In the genomic region with DNA sequence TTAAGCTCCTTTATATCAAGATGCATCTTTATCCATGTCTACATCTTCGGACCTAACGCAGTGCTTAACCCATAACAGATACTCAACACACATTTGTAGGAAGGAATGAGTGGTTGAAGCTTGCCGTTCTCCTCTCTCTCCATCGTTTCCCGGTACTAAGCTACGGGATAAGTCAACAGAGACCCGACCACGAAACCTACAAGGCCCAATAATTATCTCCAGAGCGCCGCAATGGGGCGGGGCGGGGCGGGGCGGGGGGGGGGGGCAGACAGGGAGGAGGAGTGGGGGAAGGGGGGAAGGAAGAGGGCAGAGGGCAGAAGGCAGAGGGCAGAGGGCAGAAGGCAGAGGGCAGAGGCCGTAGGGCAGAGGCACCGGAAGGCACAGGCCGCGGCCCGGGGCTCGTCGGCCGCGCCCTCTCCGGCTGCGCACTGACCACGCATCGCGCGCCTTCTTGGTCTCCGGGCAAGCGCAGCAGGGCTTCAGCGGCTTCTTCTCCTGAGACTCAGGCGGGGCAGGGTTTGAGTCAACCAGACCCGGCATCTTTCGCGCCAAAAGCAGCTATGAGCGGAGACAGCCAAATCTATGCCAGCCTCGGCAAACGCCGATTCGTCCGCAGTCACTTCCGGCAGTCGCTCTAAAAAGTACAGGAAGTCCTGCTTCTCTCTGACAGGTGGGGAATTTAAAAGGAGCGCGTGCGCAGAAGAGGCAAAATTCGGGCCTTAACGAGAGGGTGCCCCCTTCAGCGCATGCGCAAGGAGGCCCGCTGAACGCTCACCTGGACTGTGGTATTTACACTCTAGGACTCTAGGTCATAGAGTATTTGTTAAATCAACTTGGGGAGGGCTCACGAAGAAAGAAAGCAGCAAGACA, we compare ENCODE assay signal across 8 cellular contexts. TPM values are rescaled to one million over a fixed set of nuclear protein-coding genes. Genes with fewer than 3 reads are reported as not detected.
A peak's percentile ranks its signal among the peaks of the same experiment; 100 is the strongest.
DNase-seq lines count a peak whose midpoint lies in the region; ATAC-seq and TF ChIP-seq lines count a peak whose summit lies in the region.

A gene with protein sequence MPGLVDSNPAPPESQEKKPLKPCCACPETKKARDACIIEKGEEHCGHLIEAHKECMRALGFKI (minus strand): TSS at position 636 of the 870 bp plus-strand sequence. CDS start 96 bp downstream, at position 540.

- peak within 1 kb of the TSS; percentile 80 for H3K27ac ChIP-seq in temporal lobe (ENCODE audit: low read depth, low read length)

- ATAC-seq in HG02588 (IDR thresholded peaks at IDR 0.05; ENCODE audit: unreplicated experiment), result peak; percentile 88
- peak; percentile 72 for ATAC-seq in SK-N-SH treated with all-trans-retinoic acid at 6 μM for 48 hours

- no peaks in the 10 kb centered on the region for H3K9me3 Mint-ChIP-seq in activated naive CD4-positive, alpha-beta T cell treated with anti-CD3 and anti-CD28 coated beads, Interleukin-2, amount 50 U/mL, for 24 hours

- peak within 1 kb of the TSS; percentile 94 for H3K4me3 Mint-ChIP-seq in activated naive CD4-positive, alpha-beta T cell treated with anti-CD3 and anti-CD28 coated beads, Interleukin-2, amount 50 U/mL, for 24 hours

- peaks cover 6% of the 10 kb centered on the region for H3K36me3 Mint-ChIP-seq in activated naive CD4-positive, alpha-beta T cell treated with anti-CD3 and anti-CD28 coated beads, Interleukin-2, amount 50 U/mL, for 24 hours

- peak; percentile 89 for DNase-seq in GM04504 (ENCODE audit: low read depth)
- peak; percentile 98 for DNase-seq in NCI-H1092 (lab: John Stamatoyannopoulos, UW)
- DNase-seq in glomerular endothelial cell (ENCODE audit: extremely low read depth, low read depth, low spot score), result peak; percentile 75
- peak; percentile 85 for DNase-seq in occipital lobe (lab: John Stamatoyannopoulos, UW)

- H3K27ac Mint-ChIP-seq in activated naive CD4-positive, alpha-beta T cell treated with anti-CD3 and anti-CD28 coated beads, Interleukin-2, amount 50 U/mL, for 24 hours, result peak within 1 kb of the TSS; percentile 98

- H3K4me1 Mint-ChIP-seq in activated naive CD4-positive, alpha-beta T cell treated with anti-CD3 and anti-CD28 coated beads, Interleukin-2, amount 50 U/mL, for 24 hours, result peaks cover 41% of the 10 kb centered on the region

- H3K27me3 Mint-ChIP-seq in activated naive CD4-positive, alpha-beta T cell treated with anti-CD3 and anti-CD28 coated beads, Interleukin-2, amount 50 U/mL, for 24 hours, result no peaks in the 10 kb centered on the region

TF ChIP-seq in SK-N-SH treated with all-trans-retinoic acid at 6 μM for 48 hours, 23 proteins besides CTCF, POLR2A, EP300 and RAD21:
- no peak for TF ChIP-seq ESRRG (CRISPR knock-in tag; IDR thresholded peaks at IDR 0.05)
- TF ChIP-seq, protein P1, sequence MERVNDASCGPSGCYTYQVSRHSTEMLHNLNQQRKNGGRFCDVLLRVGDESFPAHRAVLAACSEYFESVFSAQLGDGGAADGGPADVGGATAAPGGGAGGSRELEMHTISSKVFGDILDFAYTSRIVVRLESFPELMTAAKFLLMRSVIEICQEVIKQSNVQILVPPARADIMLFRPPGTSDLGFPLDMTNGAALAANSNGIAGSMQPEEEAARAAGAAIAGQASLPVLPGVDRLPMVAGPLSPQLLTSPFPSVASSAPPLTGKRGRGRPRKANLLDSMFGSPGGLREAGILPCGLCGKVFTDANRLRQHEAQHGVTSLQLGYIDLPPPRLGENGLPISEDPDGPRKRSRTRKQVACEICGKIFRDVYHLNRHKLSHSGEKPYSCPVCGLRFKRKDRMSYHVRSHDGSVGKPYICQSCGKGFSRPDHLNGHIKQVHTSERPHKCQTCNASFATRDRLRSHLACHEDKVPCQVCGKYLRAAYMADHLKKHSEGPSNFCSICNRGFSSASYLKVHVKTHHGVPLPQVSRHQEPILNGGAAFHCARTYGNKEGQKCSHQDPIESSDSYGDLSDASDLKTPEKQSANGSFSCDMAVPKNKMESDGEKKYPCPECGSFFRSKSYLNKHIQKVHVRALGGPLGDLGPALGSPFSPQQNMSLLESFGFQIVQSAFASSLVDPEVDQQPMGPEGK (CRISPR knock-in tag; IDR thresholded peaks at IDR 0.05; ENCODE audit: borderline replicate concordance), result no peak
- TF ChIP-seq PPARA (CRISPR knock-in tag; IDR thresholded peaks at IDR 0.05; ENCODE audit: borderline replicate concordance), result no peak
- TF ChIP-seq, protein P2, sequence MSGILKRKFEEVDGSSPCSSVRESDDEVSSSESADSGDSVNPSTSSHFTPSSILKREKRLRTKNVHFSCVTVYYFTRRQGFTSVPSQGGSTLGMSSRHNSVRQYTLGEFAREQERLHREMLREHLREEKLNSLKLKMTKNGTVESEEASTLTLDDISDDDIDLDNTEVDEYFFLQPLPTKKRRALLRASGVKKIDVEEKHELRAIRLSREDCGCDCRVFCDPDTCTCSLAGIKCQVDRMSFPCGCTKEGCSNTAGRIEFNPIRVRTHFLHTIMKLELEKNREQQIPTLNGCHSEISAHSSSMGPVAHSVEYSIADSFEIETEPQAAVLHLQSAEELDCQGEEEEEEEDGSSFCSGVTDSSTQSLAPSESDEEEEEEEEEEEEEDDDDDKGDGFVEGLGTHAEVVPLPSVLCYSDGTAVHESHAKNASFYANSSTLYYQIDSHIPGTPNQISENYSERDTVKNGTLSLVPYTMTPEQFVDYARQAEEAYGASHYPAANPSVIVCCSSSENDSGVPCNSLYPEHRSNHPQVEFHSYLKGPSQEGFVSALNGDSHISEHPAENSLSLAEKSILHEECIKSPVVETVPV (CRISPR knock-in tag; IDR thresholded peaks at IDR 0.05), result no peak
- no peak for TF ChIP-seq TOX (CRISPR knock-in tag; IDR thresholded peaks at IDR 0.05; ENCODE audit: borderline replicate concordance)
- no peak for TF ChIP-seq SNAI2 (CRISPR knock-in tag; IDR thresholded peaks at IDR 0.05)
- TF ChIP-seq ZNF8 (CRISPR knock-in tag; IDR thresholded peaks at IDR 0.05), result no peak
- no peak for TF ChIP-seq ZNF565 (CRISPR knock-in tag; conservative IDR thresholded peaks at IDR 0.05; ENCODE audit: low read depth)
- TF ChIP-seq CREB5 (CRISPR knock-in tag; IDR thresholded peaks at IDR 0.05; ENCODE audit: low read depth), result no peak
- TF ChIP-seq ZFP30 (CRISPR knock-in tag; IDR thresholded peaks at IDR 0.05), result no peak
- no peak for TF ChIP-seq OSR1 (CRISPR knock-in tag; IDR thresholded peaks at IDR 0.05)
- no peak for TF ChIP-seq ZC3H10 (CRISPR knock-in tag; IDR thresholded peaks at IDR 0.05)

RNA-seq across cellular contexts. Expression of the gene that starts here (rescaled TPM):
- total RNA-seq in glomerular endothelial cell (19.0 and 29.3 TPM in 2 replicates), occipital lobe (16.8 TPM), temporal lobe (12.3 TPM)

Comparison
In these comparisons a context has a peak if more than half of its experiments do, and no peak if none do; other contexts are left out.
1. Peak in every context shown above with its lines: DNase-seq, ATAC-seq and H3K27ac ChIP-seq.